8 cellular contexts compared by ENCODE assay signal in genomic region chrX:108165349-108166111, GRCh38.
DNase-seq lines count a peak whose midpoint lies in the region; ATAC-seq and TF ChIP-seq lines count a peak whose summit lies in the region.

No MANE protein-coding gene starts in this region.

- no peak overlapping the region for H3K4me3 ChIP-seq in cardiac muscle cell
- no peak overlapping the region for H3K4me3 ChIP-seq in esophagus muscularis mucosa
- H3K4me3 ChIP-seq in smooth muscle cell = no peak overlapping the region

- H3K9me3 ChIP-seq in cardiac muscle cell (ENCODE audit: low read depth) = no peaks in the 10 kb centered on the region
- no peaks in the 10 kb centered on the region for H3K9me3 ChIP-seq in esophagus muscularis mucosa
- no peaks in the 10 kb centered on the region for H3K9me3 ChIP-seq in smooth muscle cell (replicated peaks; ENCODE audit: low read depth)

- H3K36me3 ChIP-seq in cardiac muscle cell (peaks cover 5% of the 10 kb centered on the region), esophagus muscularis mucosa (peaks cover 0 to 13% (median 5%) of the 10 kb centered on the region in 4 donors), smooth muscle cell (ENCODE audit: low read depth) (no peaks in the 10 kb centered on the region)

- intact Hi-C loops in Right ventricle myocardium superior (cut with DNase I) = no loop called here
- intact Hi-C loops in esophagus muscularis mucosa (cut with DNase I) = no loop called here

- H3K9ac ChIP-seq in smooth muscle cell (ENCODE audit: low read depth) = no peak overlapping the region

- TF ChIP-seq POLR2A in esophagus muscularis mucosa (IDR thresholded peaks at IDR 0.05; ENCODE audit: low read depth) = no peak

- ATAC-seq in Right ventricle myocardium superior (ENCODE audit: poor library complexity) (no peak), HG03095 (IDR thresholded peaks at IDR 0.05; ENCODE audit: unreplicated experiment) (no peak), HG02610 (IDR thresholded peaks at IDR 0.05; ENCODE audit: unreplicated experiment) (no peak)

- H3K27me3 ChIP-seq in cardiac muscle cell = no peaks in the 10 kb centered on the region
- no peaks in the 10 kb centered on the region for H3K27me3 ChIP-seq in esophagus muscularis mucosa
- no peaks in the 10 kb centered on the region for H3K27me3 ChIP-seq in smooth muscle cell (ENCODE audit: low read depth)

- H3F3A ChIP-seq in smooth muscle cell (ENCODE audit: low read depth) = no peaks in the 10 kb centered on the region

- H3K4me1 ChIP-seq in cardiac muscle cell (ENCODE audit: low read depth) (no peaks in the 10 kb centered on the region), esophagus muscularis mucosa (no peaks in the 10 kb centered on the region), smooth muscle cell (ENCODE audit: low read depth) (no peaks in the 10 kb centered on the region)

- no peak overlapping the region for H2AFZ ChIP-seq in smooth muscle cell (ENCODE audit: low read depth)

- no peaks in the 10 kb centered on the region for H4K20me1 ChIP-seq in smooth muscle cell (ENCODE audit: low read depth)

- H3K27ac ChIP-seq in cardiac muscle cell = peak overlapping the region; percentile 67
- H3K27ac ChIP-seq in esophagus muscularis mucosa (replicated peaks in 1 of 4) = peak overlapping the region in 3 of 4 donors; percentile 18 to 45 (median 30)
- H3K27ac ChIP-seq in smooth muscle cell (ENCODE audit: low read depth) = no peak overlapping the region

- no peak for TF ChIP-seq EP300 in esophagus muscularis mucosa (IDR thresholded peaks at IDR 0.05)

- H3K4me2 ChIP-seq in smooth muscle cell = no peak overlapping the region

- DNase-seq in cardiac muscle cell (ENCODE audit: low read depth in 1 of 2, low spot score in 1 of 2) = peak; percentile 67 to 72
- DNase-seq in Right ventricle myocardium superior = no peak
- peak; percentile 0 for DNase-seq in NCI-H510A (lab: John Stamatoyannopoulos, UW)
- DNase-seq in esophagus muscularis mucosa (ENCODE audit: extremely low spot score) = no peak
- DNase-seq in smooth muscle cell (lab: John Stamatoyannopoulos, UW; ENCODE audit: unreplicated experiment) = no peak
- DNase-seq in stimulated activated CD4-positive, alpha-beta T cell treated with anti-CD3 and anti-CD28 coated beads, Interleukin-1b, Interleukin-23, amount 100 ng/mL, for 48 hours = no peak

- 60% methylated on average over 5 of the region's 8 CpGs for WGBS in esophagus muscularis mucosa
- 68% methylated on average over 8 of the region's 8 CpGs for WGBS in smooth muscle cell (ENCODE audit: low lambda C conversion rate)

- H3K79me2 ChIP-seq in smooth muscle cell (ENCODE audit: low read depth) = no peaks in the 10 kb centered on the region

- TF ChIP-seq CTCF in cardiac muscle cell (IDR thresholded peaks at IDR 0.05; ENCODE audit: low read depth, low read length) = peak; percentile 55
- TF ChIP-seq CTCF in esophagus muscularis mucosa (IDR thresholded peaks at IDR 0.05) = peak in 2 of 3 experiments; percentile 29 to 44
- TF ChIP-seq CTCF in smooth muscle cell (IDR thresholded peaks at IDR 0.05; ENCODE audit: borderline replicate concordance, insufficient read depth, poor library complexity, severe bottlenecking) = peak; percentile 38

Comparison
In these comparisons a context has a peak if more than half of its experiments do, and no peak if none do; other contexts are left out.
1. DNase-seq: peak in cardiac muscle cell (2 of 2) and NCI-H510A (single experiment); none in Right ventricle myocardium superior (single experiment), esophagus muscularis mucosa (single experiment), smooth muscle cell (single experiment) and stimulated activated CD4-positive, alpha-beta T cell treated with anti-CD3 and anti-CD28 coated beads, Interleukin-1b, Interleukin-23, amount 100 ng/mL, for 48 hours (single experiment).
2. Peak in every context shown above with its lines, with median percentiles within 50 percentile points of each other: CTCF ChIP-seq.